In genomic region chr15:71385026-71385425, GRCh38 we compare ENCODE assay signal across 18 cellular contexts.
A peak's percentile ranks its signal among the peaks of the same experiment; 100 is the strongest.
DNase-seq lines count a peak whose midpoint lies in the region; ATAC-seq and TF ChIP-seq lines count a peak whose summit lies in the region.
"Had no signal": no experiment of that assay in that cellular context is flagged by ENCODE, and none has a peak within 500 bp of the region (broad histone marks: within the 10 kb centered on the region; RNA-seq: fewer than 3 reads in every experiment).

No MANE protein-coding gene starts in this region.

- no peak overlapping the region for H3K56ac ChIP-seq in mesendoderm (ENCODE audit: low read length)

- no peak overlapping the region for H2AFZ ChIP-seq in osteoblast (ENCODE audit: low read length)

- no peak overlapping the region for H2BK120ac ChIP-seq in mesendoderm (ENCODE audit: low read depth, low read length)

- H4K8ac ChIP-seq in mesendoderm (ENCODE audit: low read depth, low read length): no peak overlapping the region

- H3K36me3 ChIP-seq in left ventricle myocardium inferior: no peaks in the 10 kb centered on the region
- H3K36me3 ChIP-seq in mucosa of descending colon (ENCODE audit: low read depth): no peaks in the 10 kb centered on the region
- H3K36me3 ChIP-seq in mesendoderm (ENCODE audit: control insufficient read depth, insufficient read depth, low read length): no peaks in the 10 kb centered on the region
- H3K36me3 ChIP-seq in osteoblast (ENCODE audit: insufficient read depth, low read length): no peaks in the 10 kb centered on the region

- no peak overlapping the region for H3K23ac ChIP-seq in mesendoderm (ENCODE audit: low read length)

- no peak overlapping the region for H2AK5ac ChIP-seq in mesendoderm (ENCODE audit: low read length)

- H3K4me3 ChIP-seq in left ventricle myocardium inferior (no peak overlapping the region), mucosa of descending colon (no peak overlapping the region), mesendoderm (ENCODE audit: low read length) (no peak overlapping the region), osteoblast (ENCODE audit: insufficient read depth, low read length) (no peak overlapping the region)

- H3K27me3 ChIP-seq in left ventricle myocardium inferior (ENCODE audit: low read depth) (no peaks in the 10 kb centered on the region), mesendoderm (ENCODE audit: insufficient read depth, low read length, poor library complexity) (no peaks in the 10 kb centered on the region), osteoblast (ENCODE audit: insufficient read depth, low read length) (no peaks in the 10 kb centered on the region)
- H3K27me3 ChIP-seq: foreskin keratinocyte had no signal

- no peak for DNase-seq in left ventricle myocardium inferior
- no peak for DNase-seq in Right ventricle myocardium inferior (ENCODE audit: missing footprints)
- DNase-seq in brain pericyte (ENCODE audit: low read depth, low spot score): peak; percentile 4
- DNase-seq in mucosa of descending colon: peak in 1 of 3 donors; percentile 65
- no peak for DNase-seq in mesendoderm
- no peak for DNase-seq in osteoblast (ENCODE audit: insufficient read length, low spot score, missing footprints)
- DNase-seq in HCEC 1CT: no peak
- DNase-seq: ACHN; activated CD8-positive, alpha-beta memory T cell treated with anti-CD3 and anti-CD28 coated beads, Interleukin-2, amount 10 ng/mL, durations not matched to agents 7 days and 5 days; activated gamma-delta T cell; CD8-positive, alpha-beta memory T cell; EL; foreskin keratinocyte; Kasumi-1; NCI-H1694 treated with DMSO at 0.1 percent for 48 hours; NCI-H748 treated with DMSO at 0.1 percent for 48 hours; T-helper 17 cell had no signal

- H3K18ac ChIP-seq in mesendoderm (ENCODE audit: low read length): no peak overlapping the region

- H3K27ac ChIP-seq in left ventricle myocardium inferior (replicated peaks) (peak overlapping the region; percentile 58), mesendoderm (ENCODE audit: low read depth, low read length) (no peak overlapping the region), osteoblast (ENCODE audit: low read depth, low read length) (no peak overlapping the region)
- H3K27ac ChIP-seq: foreskin keratinocyte had no signal

- no peak for ATAC-seq in Right ventricle myocardium inferior
- peak; percentile 63 for ATAC-seq in mucosa of descending colon
- ATAC-seq in GM21576 (IDR thresholded peaks at IDR 0.05; ENCODE audit: unreplicated experiment): no peak
- ATAC-seq: activated CD8-positive, alpha-beta memory T cell treated with anti-CD3 and anti-CD28 coated beads, Interleukin-2, amount 10 ng/mL, durations not matched to agents 7 days and 5 days; foreskin keratinocyte; T-helper 17 cell had no signal

- H3K79me1 ChIP-seq in mesendoderm (ENCODE audit: low read length): no peaks in the 10 kb centered on the region

- TF ChIP-seq CTCF in left ventricle myocardium inferior (IDR thresholded peaks at IDR 0.05; ENCODE audit: borderline replicate concordance) (no peak), mucosa of descending colon (IDR thresholded peaks at IDR 0.05) (no peak), osteoblast (IDR thresholded peaks at IDR 0.05; ENCODE audit: extremely low read depth, low read depth, low read length) (no peak)

- no peaks in the 10 kb centered on the region for H4K20me1 ChIP-seq in osteoblast (ENCODE audit: insufficient read depth, low read length)

- H2BK5ac ChIP-seq in mesendoderm (ENCODE audit: low read length): no peak overlapping the region

- H3K4ac ChIP-seq in mesendoderm (ENCODE audit: low read depth, low read length): no peak overlapping the region

- H3K9ac ChIP-seq in mesendoderm (ENCODE audit: low read length): no peak overlapping the region

- H4K5ac ChIP-seq in mesendoderm (ENCODE audit: low read length): no peak overlapping the region

- peaks cover 44% of the 10 kb centered on the region for H3K4me1 ChIP-seq in left ventricle myocardium inferior
- H3K4me1 ChIP-seq in mucosa of descending colon (ENCODE audit: low read depth): peaks cover 7% of the 10 kb centered on the region
- H3K4me1 ChIP-seq in mesendoderm (ENCODE audit: control insufficient read depth, low read depth, low read length): no peaks in the 10 kb centered on the region
- no peaks in the 10 kb centered on the region for H3K4me1 ChIP-seq in osteoblast (ENCODE audit: insufficient read depth, low read length)
- H3K4me1 ChIP-seq: foreskin keratinocyte had no signal

- H3K4me2 ChIP-seq in mesendoderm (ENCODE audit: low read length) (no peak overlapping the region), osteoblast (ENCODE audit: insufficient read depth, low read length) (no peak overlapping the region)

- H3K79me2 ChIP-seq in mesendoderm (ENCODE audit: control insufficient read depth, insufficient read depth, low read length) (no peaks in the 10 kb centered on the region), osteoblast (ENCODE audit: insufficient read depth, low read length) (no peaks in the 10 kb centered on the region)

- H2BK15ac ChIP-seq in mesendoderm (replicated peaks; ENCODE audit: low read depth): no peak overlapping the region

- intact Hi-C loops in left ventricle myocardium inferior (cut with micrococcal nuclease) (loop anchor here (5.0 kb wide), 1 partner anchor 52 kb away; no protein-coding TSS in a partner anchor), Right ventricle myocardium inferior (cut with DNase I) (loop anchor here (5.0 kb wide), 1 partner anchor 37 kb away; no protein-coding TSS in a partner anchor), mucosa of descending colon (cut with DNase I, micrococcal nuclease) (no loop called here)

- WGBS in mesendoderm (ENCODE audit: extremely low coverage, insufficient coverage, low lambda C conversion rate): no CpG with 5 or more reads among the region's 4 CpGs

- H3K9me3 ChIP-seq in left ventricle myocardium inferior (replicated peaks) (no peaks in the 10 kb centered on the region), mucosa of descending colon (no peaks in the 10 kb centered on the region), osteoblast (ENCODE audit: low read depth, low read length) (no peaks in the 10 kb centered on the region)

Comparison
In these comparisons a context has a peak if more than half of its experiments do, and no peak if none do; other contexts are left out.
1. intact Hi-C loops: an anchor here in left ventricle myocardium inferior (5.0 kb wide) and Right ventricle myocardium inferior (5.0 kb wide); none called in mucosa of descending colon.